ENCODE assay signal across 13 cellular contexts in genomic region chr4:121668368-121669162, GRCh38. TPM values are rescaled to one million over a fixed set of nuclear protein-coding genes. Genes with fewer than 3 reads are reported as not detected.
DNase-seq lines count a peak whose midpoint lies in the region; ATAC-seq and TF ChIP-seq lines count a peak whose summit lies in the region.
"Had no signal": no experiment of that assay in that cellular context is flagged by ENCODE, and none has a peak within 500 bp of the region (broad histone marks: within the 10 kb centered on the region; RNA-seq: fewer than 3 reads in every experiment).

No MANE protein-coding gene starts in this region.

- ATAC-seq in HG02981 (IDR thresholded peaks at IDR 0.05; ENCODE audit: unreplicated experiment), result no peak
- ATAC-seq: stimulated activated naive CD8-positive, alpha-beta T cell treated with anti-CD3 and anti-CD28 coated beads, Interleukin-15, Interleukin-2, amounts not matched to agents 100 U/mL and 50 U/mL, for 24 hours had no signal

- TF ChIP-seq CTCF in osteocyte (IDR thresholded peaks at IDR 0.05), result no peak

- H3K4me1 Mint-ChIP-seq in osteocyte (ENCODE audit: unreplicated experiment), result peaks cover 48% of the 10 kb centered on the region
- H3K4me1 Mint-ChIP-seq: nephron had no signal

- no peak overlapping the region for H3K4me3 ChIP-seq in effector memory CD4-positive, alpha-beta T cell (ENCODE audit: insufficient read depth, low read depth, low read length, poor library complexity, severe bottlenecking)
- H3K4me3 ChIP-seq: colonic mucosa had no signal

- DNase-seq in AG20443 (ENCODE audit: low spot score) (peak; percentile 83), LHCN-M2 (ENCODE audit: low read depth) (peak; percentile 99), dedifferentiated amniotic fluid mesenchymal stem cell (ENCODE audit: extremely low spot score) (peak; percentile 92), osteocyte (ENCODE audit: extremely low spot score, unreplicated experiment) (no peak), DMS 273 (lab: John Stamatoyannopoulos, UW; ENCODE audit: unreplicated experiment) (no peak)
- no peak for DNase-seq in effector CD4-positive, alpha-beta T cell
- no peak for DNase-seq in effector memory CD4-positive, alpha-beta T cell
- DNase-seq: activated T-cell treated with anti-CD3 and anti-CD28 coated beads, Interleukin-2, amount 50 U/mL, for 48 hours; colonic mucosa; NCI-H1436; stimulated activated naive CD8-positive, alpha-beta T cell treated with anti-CD3 and anti-CD28 coated beads, Interleukin-15, Interleukin-2, amounts not matched to agents 100 U/mL and 50 U/mL, for 24 hours had no signal

- H3K27me3 ChIP-seq in effector memory CD4-positive, alpha-beta T cell (replicated peaks; ENCODE audit: control insufficient read depth, insufficient read depth, low read length, poor library complexity, severe bottlenecking), result no peaks in the 10 kb centered on the region
- H3K27me3 ChIP-seq: colonic mucosa had no signal

- no peaks in the 10 kb centered on the region for H3K9me3 Mint-ChIP-seq in osteocyte (ENCODE audit: unreplicated experiment)
- H3K9me3 Mint-ChIP-seq: nephron had no signal

- H3K4me1 ChIP-seq in effector memory CD4-positive, alpha-beta T cell (ENCODE audit: control insufficient read depth, insufficient read depth, low read length, poor library complexity, severe bottlenecking), result no peaks in the 10 kb centered on the region
- H3K4me1 ChIP-seq: colonic mucosa had no signal

- no peaks in the 10 kb centered on the region for H3K27me3 Mint-ChIP-seq in osteocyte (ENCODE audit: unreplicated experiment)

- no peaks in the 10 kb centered on the region for H3K9me3 ChIP-seq in effector memory CD4-positive, alpha-beta T cell (ENCODE audit: control insufficient read depth, low read length)
- H3K9me3 ChIP-seq: colonic mucosa had no signal

- H3K36me3 ChIP-seq in effector memory CD4-positive, alpha-beta T cell (ENCODE audit: control insufficient read depth, insufficient read depth, low read length), result peaks cover 49% of the 10 kb centered on the region

- peak overlapping the region; percentile 15 for H3K4me3 Mint-ChIP-seq in osteocyte (ENCODE audit: unreplicated experiment)
- H3K4me3 Mint-ChIP-seq: nephron had no signal

- no peak overlapping the region for H3K27ac ChIP-seq in effector memory CD4-positive, alpha-beta T cell (ENCODE audit: insufficient read depth, low read length, poor library complexity, severe bottlenecking)
- H3K27ac ChIP-seq: colonic mucosa had no signal

- H3K27ac Mint-ChIP-seq in osteocyte (ENCODE audit: unreplicated experiment), result peak overlapping the region; percentile 89

- peaks cover 63% of the 10 kb centered on the region for H3K36me3 Mint-ChIP-seq in osteocyte (ENCODE audit: unreplicated experiment)

RNA-seq across cellular contexts. Expression of gene ANXA5, which starts 28.2 kb away (rescaled TPM):
- total RNA-seq in LHCN-M2 (2014; rRNA removed), result 1,176 and 1,192 TPM in 2 replicates
- polyA plus RNA-seq in LHCN-M2 (2012), result 1,118 TPM
- total RNA-seq in osteocyte, result 477 and 488 TPM in 2 replicates

Comparison
In these comparisons a context has a peak if more than half of its experiments do, and no peak if none do; other contexts are left out.
1. DNase-seq: peak in AG20443 (single experiment), LHCN-M2 (single experiment) and dedifferentiated amniotic fluid mesenchymal stem cell (single experiment); none in osteocyte (single experiment), effector CD4-positive, alpha-beta T cell (single experiment), effector memory CD4-positive, alpha-beta T cell (0 of 3) and DMS 273 (single experiment).